ENCODE assay signal across 8 cellular contexts in genomic region chrX:47217121-47217851, GRCh38. TPM values are rescaled to one million over a fixed set of nuclear protein-coding genes. Genes with fewer than 3 reads are reported as not detected.
DNase-seq lines count a peak whose midpoint lies in the region; ATAC-seq and TF ChIP-seq lines count a peak whose summit lies in the region.

No MANE protein-coding gene starts in this region.

- H3K9ac ChIP-seq in SU-DHL-6 (ENCODE audit: low read length), result peak overlapping the region; percentile 30; the same call in 1 of the 2 replicates

- H3K36me3 ChIP-seq in SU-DHL-6 (ENCODE audit: low read length) (no peaks in the 10 kb centered on the region), lower lobe of right lung (peaks cover 38% of the 10 kb centered on the region), tibial artery (peaks cover 13 to 42% (median 41%) of the 10 kb centered on the region in 3 donors)

- H3K4me1 ChIP-seq in lower lobe of right lung (peaks cover 24% of the 10 kb centered on the region), tibial artery (peaks cover 0 to 28% (median 21%) of the 10 kb centered on the region in 4 donors)

- peaks cover 5% of the 10 kb centered on the region; the same call in 1 of the 2 replicates for H4K20me1 ChIP-seq in SU-DHL-6 (ENCODE audit: low read depth, low read length)

- no peak overlapping the region for H2AFZ ChIP-seq in SU-DHL-6 (ENCODE audit: low read depth, low read length, severe bottlenecking)

- intact Hi-C loops in lower lobe of right lung (cut with DNase I) (no loop called here), tibial artery (cut with DNase I; ENCODE audit: low total_unique reads) (no loop called here)

- H3K27ac ChIP-seq in SU-DHL-6 (ENCODE audit: low read depth, low read length) (peak overlapping the region; percentile 58), lower lobe of right lung (peak overlapping the region; percentile 82), tibial artery (peak overlapping the region; percentile 75 to 83)

- H3K27me3 ChIP-seq in SU-DHL-6 (ENCODE audit: low read length), result no peaks in the 10 kb centered on the region
- H3K27me3 ChIP-seq in lower lobe of right lung (ENCODE audit: low read depth), result no peaks in the 10 kb centered on the region
- H3K27me3 ChIP-seq in tibial artery, result no peaks in the 10 kb centered on the region

- H3K9me3 ChIP-seq in SU-DHL-6 (ENCODE audit: insufficient read depth, low read length) (no peaks in the 10 kb centered on the region), lower lobe of right lung (no peaks in the 10 kb centered on the region), tibial artery (no peaks in the 10 kb centered on the region)

- DNase-seq in A172 (ENCODE audit: low spot score), result peak; percentile 70
- peak; percentile 48 for DNase-seq in H4 (ENCODE audit: low spot score)
- peak; percentile 4 for DNase-seq in cortex of kidney (lab: John Stamatoyannopoulos, UW)
- DNase-seq in lower lobe of right lung, result peak; percentile 50
- DNase-seq in tibial artery, result peak in 1 of 2 donors; percentile 29
- DNase-seq in activated gamma-delta T cell (lab: John Stamatoyannopoulos, UW), result no peak
- DNase-seq in NCI-H1694 (lab: John Stamatoyannopoulos, UW), result no peak

- H3K4me3 ChIP-seq in SU-DHL-6 (ENCODE audit: insufficient read depth, low read length, poor library complexity, severe bottlenecking), result peak overlapping the region; percentile 41
- peak overlapping the region; percentile 40 for H3K4me3 ChIP-seq in lower lobe of right lung
- H3K4me3 ChIP-seq in tibial artery, result peak overlapping the region; percentile 31 to 44

- peaks cover 37% of the 10 kb centered on the region for H3K79me2 ChIP-seq in SU-DHL-6 (ENCODE audit: insufficient read depth, low read length)

- peak overlapping the region; percentile 60 for H3K4me2 ChIP-seq in SU-DHL-6 (ENCODE audit: low read depth, low read length, poor library complexity, severe bottlenecking)

- TF ChIP-seq CTCF in SU-DHL-6 (IDR thresholded peaks at IDR 0.05; ENCODE audit: insufficient read depth, low read length, poor library complexity, severe bottlenecking) (no peak), lower lobe of right lung (IDR thresholded peaks at IDR 0.05) (no peak), tibial artery (IDR thresholded peaks at IDR 0.05) (no peak)

- peak; percentile 1 to 2 for ATAC-seq in lower lobe of right lung

- no peaks in the 10 kb centered on the region for H3K9me2 ChIP-seq in SU-DHL-6 (replicated peaks; ENCODE audit: insufficient read depth, low read length)

- H3F3A ChIP-seq in SU-DHL-6 (ENCODE audit: insufficient read depth), result peaks cover 15% of the 10 kb centered on the region

RNA-seq across cellular contexts. Expression of gene CDK16, which starts 1.2 kb away (rescaled TPM):
- 106 and 110 TPM in 2 replicates for total RNA-seq in A172 (2014; rRNA removed; shearing (Covaris generic))
- 77.1 and 98.5 TPM in 2 replicates for total RNA-seq in H4 (2014; rRNA removed; shearing (Covaris generic))
- 59.2 TPM for total RNA-seq in lower lobe of right lung

RNA-seq across cellular contexts. Expression of gene USP11, which starts 15.5 kb away (rescaled TPM):
- 21.1 and 29.8 TPM in 2 replicates for total RNA-seq in A172 (2014; rRNA removed; shearing (Covaris generic))
- total RNA-seq in H4 (2014; rRNA removed; shearing (Covaris generic)), result 33.0 and 36.5 TPM in 2 replicates
- 52.9 TPM for total RNA-seq in lower lobe of right lung

RNA-seq across cellular contexts. Expression of gene UBA1, which starts 23.7 kb away (rescaled TPM):
- total RNA-seq in A172 (2014; rRNA removed; shearing (Covaris generic)), result 169 and 174 TPM in 2 replicates
- 105 and 130 TPM in 2 replicates for total RNA-seq in H4 (2014; rRNA removed; shearing (Covaris generic))
- total RNA-seq in lower lobe of right lung, result 152 TPM

Comparison
In these comparisons a context has a peak if more than half of its experiments do, and no peak if none do; other contexts are left out.
1. DNase-seq: peak in A172 (single experiment), H4 (single experiment), cortex of kidney (single experiment) and lower lobe of right lung (single experiment); none in activated gamma-delta T cell (single experiment) and NCI-H1694 (single experiment).
2. Peak in every context shown above with its lines, with median percentiles within 50 percentile points of each other: H3K27ac ChIP-seq and H3K4me3 ChIP-seq.